12 cellular contexts compared by ENCODE assay signal in genomic region chr11:86670179-86670578, GRCh38. TPM values are rescaled to one million over a fixed set of nuclear protein-coding genes. Genes with fewer than 3 reads are reported as not detected.
DNase-seq lines count a peak whose midpoint lies in the region; ATAC-seq and TF ChIP-seq lines count a peak whose summit lies in the region.
"Had no signal": no experiment of that assay in that cellular context is flagged by ENCODE, and none has a peak within 500 bp of the region (broad histone marks: within the 10 kb centered on the region; RNA-seq: fewer than 3 reads in every experiment).

No MANE protein-coding gene starts in this region.

- DNase-seq in DMS 273 (lab: John Stamatoyannopoulos, UW; ENCODE audit: unreplicated experiment) (peak; percentile 37), DMS 273 treated with DMSO at 0.1 percent for 48 hours (lab: John Stamatoyannopoulos, UW) (no peak), SK-N-SH (no peak), esophagus squamous epithelium (lab: John Stamatoyannopoulos, UW) (no peak), 8988T (no peak)
- DNase-seq: activated T-cell treated with anti-CD3 and anti-CD28 coated beads, Interleukin-2, amount 50 U/mL, for 72 hours; effector CD4-positive, alpha-beta T cell; NCI-H446 treated with DMSO at 0.1 percent for 48 hours had no signal

- H3K27ac ChIP-seq in SK-N-SH (ENCODE audit: low read depth in 2 of 2, low read length in 1 of 2), result peak overlapping the region in 1 of 2 experiments; percentile 46; a peak in 2 of 4 replicates
- H3K27ac ChIP-seq in esophagus squamous epithelium, result peak overlapping the region in 3 of 4 donors; percentile 89 to 95 (median 94)
- peak overlapping the region; percentile 96 for H3K27ac ChIP-seq in skeletal muscle tissue (ENCODE audit: low read depth, low read length)
- H3K27ac ChIP-seq: 22Rv1 had no signal

- H3K36me3 ChIP-seq in SK-N-SH (replicated peaks in 1 of 2; ENCODE audit: control insufficient read depth in 1 of 2, insufficient read depth in 2 of 2, low read length in 1 of 2) (peaks cover 0 to 3% of the 10 kb centered on the region in 2 experiments), esophagus squamous epithelium (no peaks in the 10 kb centered on the region), skeletal muscle tissue (ENCODE audit: control insufficient read depth in 3 of 3, insufficient read depth in 3 of 3, low read length in 3 of 3) (peaks cover 0 to 4% (median 3%) of the 10 kb centered on the region in 3 donors)

- POLR2A ChIA-PET in SK-N-SH (lab: Yijun Ruan, JAX), result no interaction called here

- H3K4me3 ChIP-seq in SK-N-SH (ENCODE audit: low read depth in 2 of 2, low read length in 1 of 2) (no peak overlapping the region), esophagus squamous epithelium (no peak overlapping the region), skeletal muscle tissue (ENCODE audit: low read length in 3 of 3) (no peak overlapping the region)

- CTCF ChIA-PET in SK-N-SH (lab: Yijun Ruan, JAX), result no interaction called here

- H3K9me3 ChIP-seq in SK-N-SH, result no peaks in the 10 kb centered on the region
- no peaks in the 10 kb centered on the region for H3K9me3 ChIP-seq in esophagus squamous epithelium
- no peaks in the 10 kb centered on the region for H3K9me3 ChIP-seq in skeletal muscle tissue (ENCODE audit: control insufficient read depth in 3 of 3, low read length in 3 of 3)

- intact Hi-C loops in esophagus squamous epithelium (cut with DNase I), result loop anchor here (10.0 kb wide), 1 partner anchor 135 kb away; the partner anchor contains the start of gene PRSS23

- WGBS in SK-N-SH (ENCODE audit: low lambda C conversion rate), result 59% methylated on average over 5 of the region's 5 CpGs
- 79 to 83% methylated on average over 5 of the region's 5 CpGs for WGBS in esophagus squamous epithelium, 2 donors

- H2AFZ ChIP-seq in SK-N-SH (ENCODE audit: low read depth), result no peak overlapping the region

- no peak for TF ChIP-seq CTCF in SK-N-SH (IDR thresholded peaks at IDR 0.05)
- no peak for TF ChIP-seq CTCF in esophagus squamous epithelium (IDR thresholded peaks at IDR 0.05)

- H3K79me2 ChIP-seq in SK-N-SH (ENCODE audit: insufficient read depth), result peaks cover 4% of the 10 kb centered on the region; the same call in 1 of the 2 replicates

- no peak for TF ChIP-seq POLR2A in esophagus squamous epithelium (IDR thresholded peaks at IDR 0.05)

- no peaks in the 10 kb centered on the region for H3K9me2 ChIP-seq in SK-N-SH

- H3K4me2 ChIP-seq in SK-N-SH, result peak overlapping the region; percentile 88; the same call in 1 of the 2 replicates

- peak overlapping the region; percentile 77; the same call in 1 of the 2 replicates for H3K9ac ChIP-seq in SK-N-SH
- peak overlapping the region in 1 of 3 donors; percentile 8 for H3K9ac ChIP-seq in skeletal muscle tissue (ENCODE audit: low read depth in 1 of 3, low read length in 3 of 3)

- TF ChIP-seq EP300 in SK-N-SH (IDR thresholded peaks at IDR 0.05; ENCODE audit: borderline replicate concordance in 1 of 2, low read depth in 1 of 2, low read length in 1 of 2), result no peak

- H3K4me1 ChIP-seq in SK-N-SH (ENCODE audit: control insufficient read depth in 1 of 2, insufficient read depth in 2 of 2, low read depth in 1 of 2, low read length in 1 of 2) (peaks cover 8 to 11% of the 10 kb centered on the region in 2 experiments; a peak in 3 of 4 replicates), esophagus squamous epithelium (peaks cover 0 to 49% (median 7%) of the 10 kb centered on the region in 3 donors), skeletal muscle tissue (ENCODE audit: control insufficient read depth in 3 of 3, insufficient read depth in 3 of 3, low read length in 3 of 3) (peaks cover 14 to 46% (median 28%) of the 10 kb centered on the region in 3 donors)

- H4K20me1 ChIP-seq in SK-N-SH (ENCODE audit: insufficient read depth), result no peaks in the 10 kb centered on the region

- H3F3A ChIP-seq in SK-N-SH (replicated peaks; ENCODE audit: insufficient read depth), result no peaks in the 10 kb centered on the region

- no peak for ATAC-seq in HG02678 (IDR thresholded peaks at IDR 0.05; ENCODE audit: unreplicated experiment)
- no peak for ATAC-seq in GM18861 (IDR thresholded peaks at IDR 0.05; ENCODE audit: unreplicated experiment)
- ATAC-seq: activated T-cell treated with anti-CD3 and anti-CD28 coated beads, Interleukin-2, amount 50 U/mL, for 72 hours had no signal

- H3K27me3 ChIP-seq in SK-N-SH (ENCODE audit: insufficient read depth), result no peaks in the 10 kb centered on the region
- H3K27me3 ChIP-seq in esophagus squamous epithelium, result peaks cover 0 to 8% (median 0%) of the 10 kb centered on the region in 4 donors
- no peaks in the 10 kb centered on the region for H3K27me3 ChIP-seq in skeletal muscle tissue (ENCODE audit: control insufficient read depth in 3 of 3, insufficient read depth in 3 of 3, low read length in 3 of 3)

- no peak for TF ChIP-seq RAD21 in SK-N-SH (IDR thresholded peaks at IDR 0.05; ENCODE audit: low read length)

TF ChIP-seq in SK-N-SH, 30 proteins besides CTCF, POLR2A, EP300 and RAD21:
- no peak for TF ChIP-seq ELF1 (IDR thresholded peaks at IDR 0.05)
- no peak for TF ChIP-seq SMC3 (IDR thresholded peaks at IDR 0.05; ENCODE audit: low read depth, low read length)
- no peak for TF ChIP-seq IRF3 (IDR thresholded peaks at IDR 0.05; ENCODE audit: low read depth, low read length)
- no peak for TF ChIP-seq TEAD4 (IDR thresholded peaks at IDR 0.05; ENCODE audit: borderline replicate concordance, insufficient read depth)
- peak; percentile 10; the same call in 1 of the 2 replicates for TF ChIP-seq MAX (IDR thresholded peaks at IDR 0.05; ENCODE audit: low read depth)
- no peak for TF ChIP-seq NRF1 (IDR thresholded peaks at IDR 0.05; ENCODE audit: low read depth, low read length)
- peak; percentile 69 for TF ChIP-seq TCF12 (IDR thresholded peaks at IDR 0.05)
- TF ChIP-seq PBX3 (IDR thresholded peaks at IDR 0.05), result 0 out of 2 replicates have a peak, but pooled peaks have one; percentile 22
- no peak for TF ChIP-seq FOSL2 (IDR thresholded peaks at IDR 0.05; ENCODE audit: borderline replicate concordance, low read depth)
- TF ChIP-seq SIN3A (IDR thresholded peaks at IDR 0.05; ENCODE audit: borderline replicate concordance, low read depth, low read length), result no peak

RNA-seq across cellular contexts. Expression of gene ME3, which starts 2.2 kb away (rescaled TPM):
- 22.0 and 25.5 TPM in 2 replicates for polyA plus RNA-seq in SK-N-SH (2012; rRNA removed)
- polyA plus RNA-seq in SK-N-SH (2012; cell fraction: cytosol; rRNA removed), result 6.5 and 11.4 TPM in 2 replicates
- 106 and 111 TPM in 2 replicates for polyA plus RNA-seq in SK-N-SH (2012; cell fraction: nucleus; rRNA removed)
- total RNA-seq in esophagus squamous epithelium (10 to 100 TPM in 1 of 4 donors, 1 to 10 TPM in 3; 1.9 to 18.3 (median 5.6) TPM), skeletal muscle tissue (16.7 TPM)
